Comparison of ENCODE assay signal across 26 cellular contexts in the genomic region with DNA sequence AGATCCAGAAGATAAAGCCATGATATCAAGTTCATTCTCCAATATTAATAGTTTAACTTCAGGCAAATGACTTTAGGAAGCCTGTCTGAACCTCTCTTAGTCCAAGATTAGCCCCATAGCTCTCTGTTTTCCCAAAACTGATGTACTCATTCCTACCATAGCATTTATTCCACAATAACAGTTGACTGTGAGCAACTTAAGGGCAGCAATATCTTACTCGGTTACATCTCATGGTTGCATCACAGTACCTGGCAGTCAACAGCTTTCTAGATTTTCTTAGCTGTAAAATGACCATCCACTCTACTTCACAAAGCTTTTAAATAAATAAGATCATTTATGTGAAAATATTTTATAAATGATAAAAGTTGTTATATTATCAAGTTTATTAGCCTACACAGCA. TPM values are rescaled to one million over a fixed set of nuclear protein-coding genes. Genes with fewer than 3 reads are reported as not detected.
A peak's percentile ranks its signal among the peaks of the same experiment; 100 is the strongest.
DNase-seq lines count a peak whose midpoint lies in the region; ATAC-seq, FAIRE-seq and TF ChIP-seq lines count a peak whose summit lies in the region.
"Had no signal": no experiment of that assay in that cellular context is flagged by ENCODE, and none has a peak within 500 bp of the region (broad histone marks: within the 10 kb centered on the region; RNA-seq: fewer than 3 reads in every experiment).

No MANE protein-coding gene starts in this region.

- intact Hi-C loops in HepG2 (cut with micrococcal nuclease; ENCODE audit: unreplicated experiment): no loop called here
- intact Hi-C loops in right lobe of liver (cut with DNase I): no loop called here
- intact Hi-C loops in left lung (cut with DNase I): no loop called here

- TF ChIP-seq CTCF in HepG2 (CRISPR knock-in tag; IDR thresholded peaks at IDR 0.05) (no peak), right lobe of liver (IDR thresholded peaks at IDR 0.05) (no peak), left lung (IDR thresholded peaks at IDR 0.05) (no peak)

- no peak overlapping the region for H3K4me3 ChIP-seq in HepG2 (replicated peaks in 1 of 3; ENCODE audit: insufficient read depth in 1 of 3, low read depth in 2 of 3, low read length in 3 of 3)
- H3K4me3 ChIP-seq in right lobe of liver: no peak overlapping the region
- H3K4me3 ChIP-seq in left lung: no peak overlapping the region
- H3K4me3 ChIP-seq in Karpas-422 (ENCODE audit: low read length): no peak overlapping the region
- H3K4me3 ChIP-seq: BLaER1 had no signal

- WGBS in HepG2 (ENCODE audit: low lambda C conversion rate): 93% methylated on average over 1 of the region's 1 CpG
- WGBS in right lobe of liver (ENCODE audit: insufficient coverage, low coverage, low lambda C conversion rate, missing lambda C conversion rate): 38% methylated on average over 1 of the region's 1 CpG

- no peak for TF ChIP-seq POLR2A in HepG2 (IDR thresholded peaks at IDR 0.05; ENCODE audit: insufficient read depth in 1 of 2, low read depth in 2 of 2, low read length in 2 of 2)
- no peak for TF ChIP-seq POLR2A in right lobe of liver (IDR thresholded peaks at IDR 0.05)

- H4K20me1 ChIP-seq in HepG2 (ENCODE audit: insufficient read depth, low read length) (no peaks in the 10 kb centered on the region), Karpas-422 (ENCODE audit: insufficient read depth, low read depth, low read length) (no peaks in the 10 kb centered on the region)
- H4K20me1 ChIP-seq: BLaER1 had no signal

- H3K27me3 ChIP-seq in HepG2 (ENCODE audit: control insufficient read depth in 1 of 2, insufficient read depth in 2 of 2, low read length in 2 of 2) (no peaks in the 10 kb centered on the region), right lobe of liver (no peaks in the 10 kb centered on the region), left lung (no peaks in the 10 kb centered on the region), Karpas-422 (ENCODE audit: low read length) (no peaks in the 10 kb centered on the region)
- H3K27me3 ChIP-seq: BLaER1 had no signal

- TF ChIP-seq EP300 in HepG2 (IDR thresholded peaks at IDR 0.05; ENCODE audit: low read depth in 2 of 2, low read length in 2 of 2) (no peak), HepG2 (CRISPR knock-in tag; IDR thresholded peaks at IDR 0.05; ENCODE audit: borderline replicate concordance) (no peak)

- H3K36me3 ChIP-seq in HepG2 (replicated peaks in 1 of 2; ENCODE audit: control insufficient read depth in 1 of 2, insufficient read depth in 2 of 2, low read length in 2 of 2): peaks cover 2 to 4% of the 10 kb centered on the region in 2 experiments; a peak in 4 of 5 replicates
- peaks cover 0 to 12% (median 0%) of the 10 kb centered on the region in 4 donors for H3K36me3 ChIP-seq in right lobe of liver
- peaks cover 0 to 9% of the 10 kb centered on the region in 2 donors for H3K36me3 ChIP-seq in left lung
- H3K36me3 ChIP-seq in Karpas-422 (ENCODE audit: insufficient read depth, low read length): no peaks in the 10 kb centered on the region

- in situ Hi-C loops in HepG2 (cut with HindIII; ENCODE audit: extremely low pct_ligation_motif_present, low pct_unique_long_range_greater_than_20kb): no loop called here

- H3K27ac ChIP-seq in HepG2 (ENCODE audit: extremely low read length, insufficient read depth, low read length) (no peak overlapping the region), right lobe of liver (no peak overlapping the region), left lung (peak overlapping the region in 1 of 2 donors; percentile 1), Karpas-422 (ENCODE audit: low read length) (no peak overlapping the region)
- H3K27ac ChIP-seq: BLaER1, HL-60 had no signal

- TSS peak; percentile 32 for BruUV-seq in HepG2 (replicated peaks; lab: Mats Ljungman, UMichigan)

- no peak for TF ChIP-seq RAD21 in HepG2 (CRISPR knock-in tag; IDR thresholded peaks at IDR 0.05)

- POLR2A ChIA-PET in HepG2 (lab: Yijun Ruan, JAX): no interaction called here

- no peak overlapping the region for H3K9ac ChIP-seq in HepG2 (ENCODE audit: insufficient read depth, low read depth, low read length)
- no peak overlapping the region for H3K9ac ChIP-seq in Karpas-422 (ENCODE audit: low read length)
- H3K9ac ChIP-seq: BLaER1 had no signal

- H2AFZ ChIP-seq in HepG2 (ENCODE audit: low read length) (no peak overlapping the region), Karpas-422 (ENCODE audit: low read length) (no peak overlapping the region)

- DNase-seq in HepG2 (ENCODE audit: low spot score) (no peak), right lobe of liver (no peak), dedifferentiated amniotic fluid mesenchymal stem cell (ENCODE audit: extremely low spot score) (peak; percentile 26), left lung (no peak), mucosa of gallbladder (ENCODE audit: low spot score) (no peak), SKM-1 treated with dmso at 0.1 percent for 144 hours (lab: John Stamatoyannopoulos, UW; ENCODE audit: unreplicated experiment) (no peak), Karpas-422 (no peak)
- DNase-seq: CD4-positive, alpha-beta memory T cell; COR-L47; DMS53; H7; NCI-H1092; NCI-H1417 treated with DMSO at 0.1 percent for 48 hours; NCI-H1694 treated with DMSO at 0.1 percent for 48 hours; NCI-H2081; NCI-H2227 treated with DMSO at 0.1 percent for 48 hours; NCI-H510A; NCI-H69; RPMI8226; SHP77 treated with DMSO at 0.1 percent for 48 hours had no signal

- H3K9me3 ChIP-seq in HepG2 (ENCODE audit: low read length) (no peaks in the 10 kb centered on the region), right lobe of liver (no peaks in the 10 kb centered on the region), left lung (no peaks in the 10 kb centered on the region), Karpas-422 (ENCODE audit: low read length) (no peaks in the 10 kb centered on the region)
- H3K9me3 ChIP-seq: BLaER1 had no signal

- ATAC-seq in HepG2 (no peak), right lobe of liver (no peak), left lung (peak; percentile 14), HG03039 (IDR thresholded peaks at IDR 0.05; ENCODE audit: unreplicated experiment) (no peak)

- FAIRE-seq in HepG2 (lab: Jason Lieb, UNC): no peak
- FAIRE-seq: A204.1, GM18507 had no signal

- H3K79me2 ChIP-seq in HepG2 (ENCODE audit: insufficient read depth, low read length) (no peaks in the 10 kb centered on the region), Karpas-422 (ENCODE audit: low read length) (no peaks in the 10 kb centered on the region)

- H3K4me1 ChIP-seq in HepG2 (ENCODE audit: insufficient read depth, low read length) (peaks cover 13% of the 10 kb centered on the region), right lobe of liver (no peaks in the 10 kb centered on the region), left lung (peaks cover 0 to 7% of the 10 kb centered on the region in 2 donors), Karpas-422 (ENCODE audit: low read length) (peaks cover 13% of the 10 kb centered on the region)
- H3K4me1 ChIP-seq: BLaER1 had no signal

- H3K4me2 ChIP-seq in HepG2 (ENCODE audit: low read depth, low read length): no peak overlapping the region
- H3K4me2 ChIP-seq in Karpas-422 (ENCODE audit: low read depth, low read length, poor library complexity, severe bottlenecking): no peak overlapping the region
- H3K4me2 ChIP-seq: BLaER1 had no signal

- CTCF ChIA-PET in HepG2 (lab: Yijun Ruan, JAX; ENCODE audit: low intra/inter-chr PET ratio, low total read pairs): no interaction called here

- H3K9me2 ChIP-seq in Karpas-422 (replicated peaks; ENCODE audit: insufficient read depth, low read length): no peaks in the 10 kb centered on the region

TF ChIP-seq in HepG2, 621 proteins besides CTCF, POLR2A, EP300 and RAD21 (continues in another document):
- TF ChIP-seq CCDC6 (CRISPR knock-in tag; IDR thresholded peaks at IDR 0.05) (no peak), NFATC3 (CRISPR knock-in tag; IDR thresholded peaks at IDR 0.05) (no peak), HNRNPLL (IDR thresholded peaks at IDR 0.05; ENCODE audit: low read depth, low read length, poor library complexity, severe bottlenecking) (no peak), ZNF441 (CRISPR knock-in tag; IDR thresholded peaks at IDR 0.05; ENCODE audit: borderline replicate concordance) (no peak), ZFP41 (CRISPR knock-in tag; IDR thresholded peaks at IDR 0.05; ENCODE audit: borderline replicate concordance) (no peak), NFE2L2 (IDR thresholded peaks at IDR 0.05; ENCODE audit: low read length) (no peak)
- TF ChIP-seq, protein P1, sequence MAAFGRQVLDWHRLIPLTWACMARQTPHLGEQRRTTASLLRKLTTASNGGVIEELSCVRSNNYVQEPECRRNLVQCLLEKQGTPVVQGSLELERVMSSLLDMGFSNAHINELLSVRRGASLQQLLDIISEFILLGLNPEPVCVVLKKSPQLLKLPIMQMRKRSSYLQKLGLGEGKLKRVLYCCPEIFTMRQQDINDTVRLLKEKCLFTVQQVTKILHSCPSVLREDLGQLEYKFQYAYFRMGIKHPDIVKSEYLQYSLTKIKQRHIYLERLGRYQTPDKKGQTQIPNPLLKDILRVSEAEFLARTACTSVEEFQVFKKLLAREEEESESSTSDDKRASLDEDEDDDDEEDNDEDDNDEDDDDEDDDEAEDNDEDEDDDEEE (CRISPR knock-in tag; IDR thresholded peaks at IDR 0.05): no peak

RNA-seq across cellular contexts. Expression of a gene that starts 58.2 kb away (rescaled TPM):
- not detected in 2 replicates for total RNA-seq in HepG2 (2016; rRNA removed; fragmentation: Illumina TruSeq; extraction: Trizol)
- not detected in 2 replicates for total RNA-seq in HepG2 (2016; cell fraction: cytosol; rRNA removed; fragmentation: Illumina TruSeq; extraction: Trizol; ENCODE audit: low read depth)
- total RNA-seq in HepG2 (2016; cell fraction: insoluble cytoplasmic fraction; rRNA removed; fragmentation: Illumina TruSeq; extraction: Trizol): not detected in 2 replicates
- total RNA-seq in HepG2 (2016; cell fraction: membrane; rRNA removed; fragmentation: Illumina TruSeq; extraction: Trizol): not detected in 2 replicates
- total RNA-seq in HepG2 (2016; cell fraction: nucleus; rRNA removed; fragmentation: Illumina TruSeq; extraction: Trizol): not detected in 2 replicates
- not detected in 2 replicates for polyA plus RNA-seq in HepG2 (2011; rRNA removed)
- polyA plus RNA-seq in HepG2 (2011; cell fraction: cytosol; rRNA removed): not detected in 2 replicates
- not detected in 2 replicates for polyA plus RNA-seq in HepG2 (2011; cell fraction: nucleus; rRNA removed)
- polyA plus RNA-seq in HepG2 (2012): not detected in 2 replicates
- polyA plus RNA-seq in HepG2 (2016; cell fraction: cytosol; fragmentation: Illumina TruSeq; extraction: Trizol; ENCODE audit: low read depth): 0.02 TPM in 1 of 2 replicates, not detected in the other
- polyA plus RNA-seq in HepG2 (2016; cell fraction: insoluble cytoplasmic fraction; fragmentation: Illumina TruSeq; extraction: Trizol; ENCODE audit: low read depth): not detected in 2 replicates
- polyA plus RNA-seq in HepG2 (2016; cell fraction: membrane; fragmentation: Illumina TruSeq; extraction: Trizol; ENCODE audit: low read depth): not detected in 2 replicates
- polyA plus RNA-seq in HepG2 (2016; cell fraction: nucleus; fragmentation: Illumina TruSeq; extraction: Trizol; ENCODE audit: insufficient read depth, low read depth): not detected in 2 replicates
- 0.37 TPM in 1 of 2 replicates, not detected in the other for polyA minus RNA-seq in HepG2 (2011; rRNA and poly(A)+ RNA removed; ENCODE audit: low replicate concordance)
- polyA minus RNA-seq in HepG2 (2011; cell fraction: cytosol; rRNA and poly(A)+ RNA removed): not detected in 2 replicates
- not detected in 2 replicates for polyA minus RNA-seq in HepG2 (2011; cell fraction: nucleus; rRNA and poly(A)+ RNA removed)
- not detected for total RNA-seq in right lobe of liver
- total RNA-seq in left lung: under 1 TPM; 0.17 to 0.55 TPM
- total RNA-seq in mucosa of gallbladder: 1.3 TPM
- total RNA-seq in Karpas-422 (2014; rRNA removed; shearing (Covaris generic); ENCODE audit: low replicate concordance): not detected in 2 replicates
- total RNA-seq: CD4-positive, alpha-beta memory T cell had no signal
- polyA plus RNA-seq: AG04450; CD4-positive, alpha-beta memory T cell had no signal
